In genomic region chr4:182880387-182881356, GRCh38 we compare ENCODE assay signal across 1 cellular context.
A peak's percentile ranks its signal among the peaks of the same experiment; 100 is the strongest.
TF ChIP-seq lines count a peak whose summit lies in the region.

No MANE protein-coding gene starts in this region.

TF ChIP-seq in HepG2, 621 proteins besides CTCF, POLR2A, EP300 and RAD21 (continued from another document and continues in another):
- TF ChIP-seq KIAA2018 (CRISPR knock-in tag; IDR thresholded peaks at IDR 0.05; ENCODE audit: borderline replicate concordance), result no peak
- no peak; the same call in 1 of the 2 replicates for TF ChIP-seq ZSCAN31 (CRISPR knock-in tag; IDR thresholded peaks at IDR 0.05; ENCODE audit: low read depth)
- TF ChIP-seq PPARG (CRISPR knock-in tag; conservative IDR thresholded peaks at IDR 0.05), result peak; percentile 36; the same call in 1 of the 2 replicates
- TF ChIP-seq CREB1 (IDR thresholded peaks at IDR 0.05), result peak; percentile 65
- 0 out of 2 replicates have a peak, but pooled peaks have one; percentile 28 for TF ChIP-seq CREB1 (CRISPR knock-in tag; IDR thresholded peaks at IDR 0.05)
- TF ChIP-seq NCOA2 (CRISPR knock-in tag; IDR thresholded peaks at IDR 0.05), result peak; percentile 14; the same call in 1 of the 2 replicates
- TF ChIP-seq ATM (IDR thresholded peaks at IDR 0.05; ENCODE audit: borderline replicate concordance), result no peak
- peak; percentile 86 for TF ChIP-seq ZMYM2 (CRISPR knock-in tag; IDR thresholded peaks at IDR 0.05)
- no peak; the same call in 1 of the 2 replicates for TF ChIP-seq ZNF563 (CRISPR knock-in tag; IDR thresholded peaks at IDR 0.05)
- no peak for TF ChIP-seq KAT2B (IDR thresholded peaks at IDR 0.05; ENCODE audit: borderline replicate concordance, low read depth, low read length)
- TF ChIP-seq CREBL2 (CRISPR knock-in tag; IDR thresholded peaks at IDR 0.05; ENCODE audit: borderline replicate concordance), result no peak
- TF ChIP-seq ZNF597 (CRISPR knock-in tag; IDR thresholded peaks at IDR 0.05), result no peak
- TF ChIP-seq KMT2A (CRISPR knock-in tag; IDR thresholded peaks at IDR 0.05), result peak; percentile 45; the same call in 1 of the 2 replicates
- no peak for TF ChIP-seq SSRP1 (CRISPR knock-in tag; IDR thresholded peaks at IDR 0.05)
- peak; percentile 87; the same call in 1 of the 2 replicates for TF ChIP-seq ZMYM3 (CRISPR knock-in tag; IDR thresholded peaks at IDR 0.05)
- 0 out of 2 replicates have a peak, but pooled peaks have one; percentile 46 for TF ChIP-seq TRIM24 (CRISPR knock-in tag; IDR thresholded peaks at IDR 0.05)
- no peak for TF ChIP-seq EED (CRISPR knock-in tag; IDR thresholded peaks at IDR 0.05)
- TF ChIP-seq MED8 (CRISPR knock-in tag; IDR thresholded peaks at IDR 0.05; ENCODE audit: insufficient replicate concordance), result peak; percentile 65
- no peak for TF ChIP-seq ZBTB44 (CRISPR knock-in tag; IDR thresholded peaks at IDR 0.05)
- TF ChIP-seq ZBTB49 (CRISPR knock-in tag; IDR thresholded peaks at IDR 0.05; ENCODE audit: borderline replicate concordance), result no peak
- TF ChIP-seq HNF4A (CRISPR knock-in tag; IDR thresholded peaks at IDR 0.05), result peak; percentile 92
- no peak for TF ChIP-seq ETS1 (CRISPR knock-in tag; IDR thresholded peaks at IDR 0.05)
- no peak for TF ChIP-seq SRF (IDR thresholded peaks at IDR 0.05; ENCODE audit: low read depth, low read length)
- 0 out of 2 replicates have a peak, but pooled peaks have one; percentile 38 for TF ChIP-seq ZXDC (CRISPR knock-in tag; IDR thresholded peaks at IDR 0.05)
- TF ChIP-seq HOXA5 (CRISPR knock-in tag; IDR thresholded peaks at IDR 0.05), result no peak
- no peak for TF ChIP-seq SRSF1 (optimal IDR thresholded peaks at IDR 0.05; ENCODE audit: low read depth, low read length)
- TF ChIP-seq TMF1 (CRISPR knock-in tag; IDR thresholded peaks at IDR 0.05; ENCODE audit: low read depth), result no peak
- no peak for TF ChIP-seq ZNF546 (CRISPR knock-in tag; conservative IDR thresholded peaks at IDR 0.05)
- no peak for TF ChIP-seq ZNF83 (CRISPR knock-in tag; IDR thresholded peaks at IDR 0.05; ENCODE audit: borderline replicate concordance)
- TF ChIP-seq PAXIP1 (CRISPR knock-in tag; conservative IDR thresholded peaks at IDR 0.05), result peak; percentile 90
- no peak for TF ChIP-seq CENPX (CRISPR knock-in tag; IDR thresholded peaks at IDR 0.05)
- TF ChIP-seq ZNF446 (CRISPR knock-in tag; IDR thresholded peaks at IDR 0.05), result no peak
- peak; percentile 90 for TF ChIP-seq ZNF607 (CRISPR knock-in tag; IDR thresholded peaks at IDR 0.05; ENCODE audit: borderline replicate concordance)
- peak; percentile 60; the same call in 1 of the 2 replicates for TF ChIP-seq BRCA1 (CRISPR knock-in tag; IDR thresholded peaks at IDR 0.05)
- TF ChIP-seq ZSCAN30 (CRISPR knock-in tag; IDR thresholded peaks at IDR 0.05), result no peak
- no peak for TF ChIP-seq ZNF672 (CRISPR knock-in tag; IDR thresholded peaks at IDR 0.05)
- TF ChIP-seq ZNF44 (CRISPR knock-in tag; IDR thresholded peaks at IDR 0.05), result no peak; the same call in 1 of the 2 replicates
- no peak for TF ChIP-seq ZZZ3 (CRISPR knock-in tag; IDR thresholded peaks at IDR 0.05; ENCODE audit: borderline replicate concordance)
- peak; percentile 50; the same call in 1 of the 2 replicates for TF ChIP-seq DPF2 (CRISPR knock-in tag; IDR thresholded peaks at IDR 0.05; ENCODE audit: borderline replicate concordance, low read depth)
- TF ChIP-seq HOXA9 (CRISPR knock-in tag; IDR thresholded peaks at IDR 0.05; ENCODE audit: borderline replicate concordance), result no peak
- TF ChIP-seq MIER3 (CRISPR knock-in tag; IDR thresholded peaks at IDR 0.05; ENCODE audit: borderline replicate concordance), result peak; percentile 65; the same call in 1 of the 2 replicates
- no peak for TF ChIP-seq MAFK (conservative IDR thresholded peaks at IDR 0.05 in 1 of 2, IDR thresholded peaks at IDR 0.05 in 1 of 2; ENCODE audit: low read length in 2 of 2)
- TF ChIP-seq ZNF615 (CRISPR knock-in tag; IDR thresholded peaks at IDR 0.05; ENCODE audit: borderline replicate concordance), result 0 out of 2 replicates have a peak, but pooled peaks have one; percentile 76
